ENCODE assay signal across 15 cellular contexts in the genomic region with DNA sequence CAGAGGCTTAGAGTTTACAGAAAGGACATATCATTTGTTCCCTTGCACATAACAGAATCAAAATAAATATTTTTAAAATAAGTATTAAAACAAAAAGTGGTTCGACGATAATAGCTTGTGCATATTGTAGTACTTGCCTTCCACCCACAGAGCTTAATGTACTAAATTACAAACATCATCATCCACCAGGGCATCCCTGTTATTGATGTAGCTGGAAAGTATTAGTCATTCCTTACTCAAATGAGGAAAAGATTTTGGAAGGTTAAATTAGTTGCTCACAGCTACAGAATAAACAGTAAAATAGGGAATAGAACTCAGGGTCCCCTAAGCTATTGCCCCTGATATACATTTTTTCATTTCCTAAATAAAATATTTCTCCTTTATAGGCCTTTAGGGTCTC.
DNase-seq lines count a peak whose midpoint lies in the region; ATAC-seq and TF ChIP-seq lines count a peak whose summit lies in the region.
"Had no signal": no experiment of that assay in that cellular context is flagged by ENCODE, and none has a peak within 500 bp of the region (broad histone marks: within the 10 kb centered on the region; RNA-seq: fewer than 3 reads in every experiment).

No MANE protein-coding gene starts in this region.

- peaks cover under 1% of the 10 kb centered on the region for H3K36me3 Mint-ChIP-seq in activated CD4-positive, alpha-beta T cell treated with anti-CD3 and anti-CD28 coated beads for 36 hours (ENCODE audit: low read depth)

- peak overlapping the region; percentile 18 for H3K27ac ChIP-seq in left ventricle myocardium inferior (replicated peaks)
- H3K27ac ChIP-seq in transverse colon: peak overlapping the region in 3 of 4 donors; percentile 51 to 69 (median 57)
- H3K27ac ChIP-seq: 22Rv1, lower lobe of right lung, SJSA1 had no signal

- intact Hi-C loops in activated CD4-positive, alpha-beta T cell treated with anti-CD3 and anti-CD28 coated beads for 36 hours (cut with DNase I, micrococcal nuclease): no loop called here
- intact Hi-C loops in left ventricle myocardium inferior (cut with micrococcal nuclease) (no loop called here), transverse colon (cut with DNase I; ENCODE audit: low total_unique reads) (no loop called here)

- H3K27me3 ChIP-seq in left ventricle myocardium inferior (ENCODE audit: low read depth) (no peaks in the 10 kb centered on the region), transverse colon (no peaks in the 10 kb centered on the region)
- H3K27me3 ChIP-seq: SJSA1, tibial nerve had no signal

- H3K9me3 ChIP-seq in left ventricle myocardium inferior (replicated peaks) (no peaks in the 10 kb centered on the region), transverse colon (no peaks in the 10 kb centered on the region)
- H3K9me3 ChIP-seq: lower lobe of right lung, SJSA1 had no signal

- 0 to 34% methylated on average over 2 of the region's 2 CpGs for WGBS in transverse colon (ENCODE audit: low coverage in 1 of 2), 2 donors

- H3K27ac Mint-ChIP-seq in activated CD4-positive, alpha-beta T cell treated with anti-CD3 and anti-CD28 coated beads for 36 hours: no peak overlapping the region
- H3K27ac Mint-ChIP-seq: activated naive CD8-positive, alpha-beta T cell treated with anti-CD3 and anti-CD28 coated beads, Interleukin-2, amount 10 ng/mL, durations not matched to agents 7 days and 5 days had no signal

- POLR2A ChIA-PET in activated CD4-positive, alpha-beta T cell treated with anti-CD3 and anti-CD28 coated beads for 36 hours (lab: Charles Lee): no interaction called here

- peaks cover under 1% of the 10 kb centered on the region for H3K4me1 Mint-ChIP-seq in activated CD4-positive, alpha-beta T cell treated with anti-CD3 and anti-CD28 coated beads for 36 hours

- H3K9me3 Mint-ChIP-seq in activated CD4-positive, alpha-beta T cell treated with anti-CD3 and anti-CD28 coated beads for 36 hours (ENCODE audit: low read depth): peaks cover 3% of the 10 kb centered on the region

- in situ Hi-C loops in transverse colon (cut with MboI; ENCODE audit: low pct_ligation_motif_present in 1 of 4, low pct_unique_long_range_greater_than_20kb in 1 of 4, low sequenced_read_pairs in 3 of 4): no loop called here

- DNase-seq in activated CD4-positive, alpha-beta T cell treated with anti-CD3 and anti-CD28 coated beads for 36 hours: no peak
- no peak for DNase-seq in activated CD4-positive, alpha-beta T cell treated with anti-CD3 and anti-CD28 coated beads, Interleukin-2, amount 50 U/mL, for 1 hour
- DNase-seq in amniotic epithelial cell (ENCODE audit: low read depth): peak; percentile 49
- DNase-seq in left ventricle myocardium inferior: no peak
- no peak for DNase-seq in transverse colon
- DNase-seq in SW 1271 (lab: John Stamatoyannopoulos, UW): no peak
- no peak for DNase-seq in NCI-H1105 treated with DMSO at 0.1 percent for 48 hours (lab: John Stamatoyannopoulos, UW)
- DNase-seq in foreskin melanocyte: no peak
- DNase-seq: activated naive CD8-positive, alpha-beta T cell treated with anti-CD3 and anti-CD28 coated beads, Interleukin-2, amount 10 ng/mL, durations not matched to agents 7 days and 5 days; H7; Karpas-422; lower lobe of right lung had no signal

- no peaks in the 10 kb centered on the region for H3K36me3 ChIP-seq in left ventricle myocardium inferior
- no peaks in the 10 kb centered on the region for H3K36me3 ChIP-seq in transverse colon
- H3K36me3 ChIP-seq: lower lobe of right lung, SJSA1, tibial nerve had no signal

- no peak overlapping the region for H3K4me3 Mint-ChIP-seq in activated CD4-positive, alpha-beta T cell treated with anti-CD3 and anti-CD28 coated beads for 36 hours
- H3K4me3 Mint-ChIP-seq: activated naive CD8-positive, alpha-beta T cell treated with anti-CD3 and anti-CD28 coated beads, Interleukin-2, amount 10 ng/mL, durations not matched to agents 7 days and 5 days had no signal

- CTCF ChIA-PET in activated CD4-positive, alpha-beta T cell treated with anti-CD3 and anti-CD28 coated beads for 36 hours (lab: Charles Lee): interaction anchor here (0.9 to 1.2 kb wide), 3 partner anchors 15 to 50 kb away, joined by 3 to 4 read pairs (median 4); no protein-coding TSS in a partner anchor

- H3K27me3 Mint-ChIP-seq in activated CD4-positive, alpha-beta T cell treated with anti-CD3 and anti-CD28 coated beads for 36 hours: no peaks in the 10 kb centered on the region
- H3K27me3 Mint-ChIP-seq: activated naive CD8-positive, alpha-beta T cell treated with anti-CD3 and anti-CD28 coated beads, Interleukin-2, amount 10 ng/mL, durations not matched to agents 7 days and 5 days had no signal

- H3K4me3 ChIP-seq in left ventricle myocardium inferior (no peak overlapping the region), transverse colon (no peak overlapping the region)
- H3K4me3 ChIP-seq: lower lobe of right lung, SJSA1, tibial nerve had no signal

- TF ChIP-seq CTCF in left ventricle myocardium inferior (IDR thresholded peaks at IDR 0.05; ENCODE audit: borderline replicate concordance): no peak
- peak in 1 of 5 experiments; percentile 15 for TF ChIP-seq CTCF in transverse colon (IDR thresholded peaks at IDR 0.05)

- H3K4me1 ChIP-seq in left ventricle myocardium inferior: peaks cover 66% of the 10 kb centered on the region
- peaks cover 5 to 58% (median 28%) of the 10 kb centered on the region in 4 donors for H3K4me1 ChIP-seq in transverse colon
- H3K4me1 ChIP-seq: lower lobe of right lung had no signal

- no peak for TF ChIP-seq POLR2A in transverse colon (IDR thresholded peaks at IDR 0.05)

- peak; percentile 47 for ATAC-seq in activated CD4-positive, alpha-beta T cell treated with anti-CD3 and anti-CD28 coated beads for 36 hours

- no peak for TF ChIP-seq EP300 in transverse colon (IDR thresholded peaks at IDR 0.05; ENCODE audit: low read depth)
